1 cellular context compared by ENCODE assay signal in genomic region chr1:183636334-183636682, GRCh38.
TF ChIP-seq lines count a peak whose summit lies in the region.

No MANE protein-coding gene starts in this region.

TF ChIP-seq in H1, 55 proteins besides CTCF, POLR2A, EP300 and RAD21:
- TF ChIP-seq TCF12 (IDR thresholded peaks at IDR 0.05; ENCODE audit: low read depth, low read length) (no peak), SP2 (IDR thresholded peaks at IDR 0.05; ENCODE audit: low read length) (no peak), CBX8 (IDR thresholded peaks at IDR 0.05; ENCODE audit: borderline replicate concordance, low read depth, low read length) (no peak), KDM4A (IDR thresholded peaks at IDR 0.05; ENCODE audit: low read depth, low read length, severe bottlenecking) (peak; percentile 27), CTBP2 (IDR thresholded peaks at IDR 0.05; ENCODE audit: borderline replicate concordance, insufficient read depth, insufficient read length, low read length) (peak; percentile 2)
